ENCODE assay signal across 8 cellular contexts in genomic region chr7:99504281-99504602, GRCh38. TPM values are rescaled to one million over a fixed set of nuclear protein-coding genes. Genes with fewer than 3 reads are reported as not detected.
DNase-seq lines count a peak whose midpoint lies in the region; ATAC-seq and TF ChIP-seq lines count a peak whose summit lies in the region.

No MANE protein-coding gene starts in this region.

- CTCF ChIA-PET in A673 (lab: Charles Lee) = no interaction called here

- peak overlapping the region; percentile 99 for H2AFZ ChIP-seq in parathyroid adenoma

- H3K9me3 ChIP-seq in A673 (ENCODE audit: low read depth, low read length, poor library complexity, severe bottlenecking) (no peaks in the 10 kb centered on the region), SJSA1 (replicated peaks) (no peaks in the 10 kb centered on the region), parathyroid adenoma (ENCODE audit: control insufficient read depth, low read length) (no peaks in the 10 kb centered on the region)

- H3K4me2 ChIP-seq in parathyroid adenoma (ENCODE audit: low read length) = peak overlapping the region; percentile 86

- peak overlapping the region; percentile 91 for H3K27ac ChIP-seq in A673 (ENCODE audit: low read depth, low read length, poor library complexity, severe bottlenecking)
- H3K27ac ChIP-seq in SJSA1 = peak overlapping the region; percentile 84; the same call in 1 of the 2 replicates
- H3K27ac ChIP-seq in parathyroid adenoma = peak overlapping the region; percentile 92

- no TSS peak for BruUV-seq in A673 (replicated peaks; lab: Mats Ljungman, UMichigan)

- DNase-seq in A673 (ENCODE audit: low spot score) (peak; percentile 99), GM03348 (ENCODE audit: low spot score) (peak; percentile 98), SJSA1 (ENCODE audit: low read depth in 1 of 2, low spot score in 2 of 2) (no peak), epithelial cell of proximal tubule (ENCODE audit: low read depth) (no peak), DMS114 treated with DMSO at 0.1 percent for 48 hours (lab: John Stamatoyannopoulos, UW; ENCODE audit: unreplicated experiment) (no peak)

- H3K36me3 ChIP-seq in A673 (ENCODE audit: insufficient read depth, low read length, poor library complexity, severe bottlenecking) (no peaks in the 10 kb centered on the region), SJSA1 (peaks cover 24% of the 10 kb centered on the region), parathyroid adenoma (ENCODE audit: control insufficient read depth, insufficient read depth, low read length) (no peaks in the 10 kb centered on the region)

- ATAC-seq in HG03159 (IDR thresholded peaks at IDR 0.05; ENCODE audit: unreplicated experiment) (no peak), HG03571 (IDR thresholded peaks at IDR 0.05; ENCODE audit: unreplicated experiment) (no peak)

- H3K27me3 ChIP-seq in A673 (replicated peaks; ENCODE audit: insufficient read depth, low read depth, low read length, poor library complexity) (no peaks in the 10 kb centered on the region), SJSA1 (replicated peaks) (no peaks in the 10 kb centered on the region), parathyroid adenoma (ENCODE audit: control insufficient read depth, insufficient read depth, low read length) (no peaks in the 10 kb centered on the region)

- peaks cover 18% of the 10 kb centered on the region for H3K79me2 ChIP-seq in parathyroid adenoma

- no peak for TF ChIP-seq CTCF in A673 (conservative IDR thresholded peaks at IDR 0.05; ENCODE audit: low read depth, low read length)
- no peak for TF ChIP-seq CTCF in epithelial cell of proximal tubule (conservative IDR thresholded peaks at IDR 0.05; ENCODE audit: low read depth, low read length)
- TF ChIP-seq CTCF in parathyroid adenoma (IDR thresholded peaks at IDR 0.05) = no peak

- peak overlapping the region; percentile 58 for H3K9ac ChIP-seq in parathyroid adenoma

- H3K4me1 ChIP-seq in A673 (ENCODE audit: insufficient read depth, low read length, poor library complexity, severe bottlenecking) (peaks cover 9% of the 10 kb centered on the region), SJSA1 (replicated peaks) (peaks cover 12% of the 10 kb centered on the region), parathyroid adenoma (peaks cover 3% of the 10 kb centered on the region)

- intact Hi-C loops in A673 (cut with micrococcal nuclease; ENCODE audit: unreplicated experiment) = no loop called here

- POLR2A ChIA-PET in A673 (lab: Charles Lee; ENCODE audit: low non-redundant PET) = no interaction called here

- H3K4me3 ChIP-seq in A673 (ENCODE audit: low read depth, low read length, poor library complexity, severe bottlenecking) = peak overlapping the region; percentile 89
- H3K4me3 ChIP-seq in SJSA1 = peak overlapping the region; percentile 51
- peak overlapping the region; percentile 77 for H3K4me3 ChIP-seq in epithelial cell of proximal tubule (ENCODE audit: low read depth, low read length)
- H3K4me3 ChIP-seq in parathyroid adenoma (ENCODE audit: low read depth, low read length) = peak overlapping the region; percentile 97

RNA-seq across cellular contexts. Expression of gene ZKSCAN5, which starts 0.2 kb away (rescaled TPM):
- 13.3 and 13.4 TPM in 2 replicates for total RNA-seq in A673 (2021)
- total RNA-seq in SJSA1 (2014; rRNA removed; shearing (Covaris generic)) = 10.2 and 16.1 TPM in 2 replicates
- total RNA-seq in epithelial cell of proximal tubule = 7.7 and 8.2 TPM in 2 replicates

RNA-seq across cellular contexts. Expression of gene ZNF394, which starts 4.2 kb away (rescaled TPM):
- 19.3 and 20.2 TPM in 2 replicates for total RNA-seq in A673 (2021)
- total RNA-seq in SJSA1 (2014; rRNA removed; shearing (Covaris generic)) = 16.3 and 24.0 TPM in 2 replicates
- total RNA-seq in epithelial cell of proximal tubule = 14.7 and 15.7 TPM in 2 replicates

RNA-seq across cellular contexts. Expression of gene ZNF789, which starts 31.6 kb away (rescaled TPM):
- 17.0 and 18.2 TPM in 2 replicates for total RNA-seq in A673 (2021)
- 3.1 and 11.4 TPM in 2 replicates for total RNA-seq in SJSA1 (2014; rRNA removed; shearing (Covaris generic))
- 10.7 and 11.6 TPM in 2 replicates for total RNA-seq in epithelial cell of proximal tubule

RNA-seq across cellular contexts. Expression of gene ATP5MF, which starts 38.3 kb away (rescaled TPM):
- total RNA-seq in A673 (2021) (411 and 461 TPM in 2 replicates), epithelial cell of proximal tubule (1,313 and 2,133 TPM in 2 replicates)
- 650 and 1,516 TPM in 2 replicates for total RNA-seq in SJSA1 (2014; rRNA removed; shearing (Covaris generic))

RNA-seq across cellular contexts. Expression of gene FAM200A, which starts 47.7 kb away (rescaled TPM):
- total RNA-seq in A673 (2021) = 6.1 and 8.4 TPM in 2 replicates
- total RNA-seq in SJSA1 (2014; rRNA removed; shearing (Covaris generic)) = 6.8 and 7.9 TPM in 2 replicates
- total RNA-seq in epithelial cell of proximal tubule = 6.0 and 6.2 TPM in 2 replicates

Comparison
In these comparisons a context has a peak if more than half of its experiments do, and no peak if none do; other contexts are left out.
1. DNase-seq: peak in A673 (single experiment) and GM03348 (single experiment); none in SJSA1 (0 of 2), epithelial cell of proximal tubule (single experiment) and DMS114 treated with DMSO at 0.1 percent for 48 hours (single experiment).
2. Peak in every context shown above with its lines, with median percentiles within 50 percentile points of each other: H3K27ac ChIP-seq and H3K4me3 ChIP-seq.